ENCODE assay signal across 19 cellular contexts in genomic region chr14:104773505-104774452, GRCh38. TPM values are rescaled to one million over a fixed set of nuclear protein-coding genes. Genes with fewer than 3 reads are reported as not detected.
DNase-seq lines count a peak whose midpoint lies in the region; ATAC-seq, FAIRE-seq and TF ChIP-seq lines count a peak whose summit lies in the region.
"Had no signal": no experiment of that assay in that cellular context is flagged by ENCODE, and none has a peak within 500 bp of the region (broad histone marks: within the 10 kb centered on the region; RNA-seq: fewer than 3 reads in every experiment).

No MANE protein-coding gene starts in this region.

- no peak overlapping the region for H2BK15ac ChIP-seq in mesendoderm (replicated peaks; ENCODE audit: low read depth)

- in situ Hi-C loops in GM12878 (cut with MboI), result no loop called here

- no peaks in the 10 kb centered on the region for H3K27me3 Mint-ChIP-seq in activated T-cell treated with anti-CD3 and anti-CD28 coated beads, Interleukin-2, amount 50 U/mL, for 4 hours (ENCODE audit: low read depth)
- no peaks in the 10 kb centered on the region for H3K27me3 Mint-ChIP-seq in activated T-helper 1 cell treated with anti-CD3 and anti-CD28 coated beads, Interleukin-12 subunit alpha, Interleukin-12 subunit beta, Interleukin-2, Interleukin-4 antibody, amounts not matched to agents 30 ng/mL and 10 ng/mL and 1 ng/mL, durations not matched to agents 14 hours and 24 hours and 36 hours (ENCODE audit: insufficient read depth)

- H3K9ac ChIP-seq in GM12878 (ENCODE audit: control insufficient read depth, insufficient read depth, low read length) (no peak overlapping the region), mesendoderm (ENCODE audit: low read length) (no peak overlapping the region)
- H3K9ac ChIP-seq: BLaER1 treated with 17β-estradiol and CSF1 and Interleukin-3, amounts not matched to agents 10 nM and 100 nM had no signal

- H3K36me3 Mint-ChIP-seq in activated T-cell treated with anti-CD3 and anti-CD28 coated beads, Interleukin-2, amount 50 U/mL, for 4 hours (ENCODE audit: insufficient read depth), result peaks cover 22% of the 10 kb centered on the region
- H3K36me3 Mint-ChIP-seq in activated T-helper 1 cell treated with anti-CD3 and anti-CD28 coated beads, Interleukin-12 subunit alpha, Interleukin-12 subunit beta, Interleukin-2, Interleukin-4 antibody, amounts not matched to agents 30 ng/mL and 10 ng/mL and 1 ng/mL, durations not matched to agents 14 hours and 24 hours and 36 hours (ENCODE audit: low read depth), result peaks cover 14% of the 10 kb centered on the region

- H2BK5ac ChIP-seq in mesendoderm (ENCODE audit: low read length), result no peak overlapping the region

- H3K36me3 ChIP-seq in H7 (replicated peaks; ENCODE audit: control insufficient read depth, insufficient read depth, low read length), result peaks cover 16% of the 10 kb centered on the region
- peaks cover 5 to 26% of the 10 kb centered on the region in 2 experiments; a peak in 3 of 4 replicates for H3K36me3 ChIP-seq in GM12878 (ENCODE audit: control insufficient read depth in 2 of 2, insufficient read depth in 2 of 2, low read length in 1 of 2)
- H3K36me3 ChIP-seq in pancreas, result peaks cover 0 to 6% (median 0%) of the 10 kb centered on the region in 3 donors
- peaks cover 14% of the 10 kb centered on the region for H3K36me3 ChIP-seq in mesendoderm (ENCODE audit: control insufficient read depth, insufficient read depth, low read length)

- POLR2A ChIA-PET in GM12878 (lab: Charles Lee), result no interaction called here

- H3K4ac ChIP-seq in mesendoderm (ENCODE audit: low read depth, low read length), result no peak overlapping the region

- H3K23ac ChIP-seq in mesendoderm (ENCODE audit: low read length), result no peak overlapping the region

- intact Hi-C loops in GM12878 (cut with micrococcal nuclease; ENCODE audit: unreplicated experiment), result no loop called here
- intact Hi-C loops in pancreas (cut with DNase I), result loop anchor here in 1 of 3 donors (5.0 kb wide), 1 partner anchor 49 kb away; no protein-coding TSS in a partner anchor
- intact Hi-C loops in activated T-helper 1 cell treated with anti-CD3 and anti-CD28 coated beads, Interleukin-12 subunit alpha, Interleukin-12 subunit beta, Interleukin-2, Interleukin-4 antibody, amounts not matched to agents 30 ng/mL and 10 ng/mL and 1 ng/mL, durations not matched to agents 14 hours and 24 hours and 36 hours (cut with micrococcal nuclease), result no loop called here

- H2AFZ ChIP-seq in GM12878 (ENCODE audit: control insufficient read depth, low read depth, low read length), result no peak overlapping the region

- H4K8ac ChIP-seq in mesendoderm (ENCODE audit: low read depth, low read length), result no peak overlapping the region

- H3K27ac Mint-ChIP-seq in activated T-helper 1 cell treated with anti-CD3 and anti-CD28 coated beads, Interleukin-12 subunit alpha, Interleukin-12 subunit beta, Interleukin-2, Interleukin-4 antibody, amounts not matched to agents 30 ng/mL and 10 ng/mL and 1 ng/mL, durations not matched to agents 14 hours and 24 hours and 36 hours, result no peak overlapping the region

- H3K27me3 ChIP-seq in H7 (ENCODE audit: control insufficient read depth, insufficient read depth, low read length), result no peaks in the 10 kb centered on the region
- H3K27me3 ChIP-seq in GM12878 (replicated peaks in 1 of 2; ENCODE audit: control insufficient read depth in 2 of 2, insufficient read depth in 2 of 2, low read length in 1 of 2), result no peaks in the 10 kb centered on the region
- no peaks in the 10 kb centered on the region for H3K27me3 ChIP-seq in pancreas
- no peaks in the 10 kb centered on the region for H3K27me3 ChIP-seq in mesendoderm (ENCODE audit: insufficient read depth, low read length, poor library complexity)
- H3K27me3 ChIP-seq: BLaER1 treated with 17β-estradiol and CSF1 and Interleukin-3, amounts not matched to agents 10 nM and 100 nM; left lung; testis had no signal

- 91% methylated on average over 37 of the region's 46 CpGs for WGBS in GM12878 (ENCODE audit: insufficient coverage, insufficient replicate concordance, low lambda C conversion rate, missing lambda C conversion rate)
- WGBS in pancreas, 2 donors, result 51 to 55% methylated on average over 43 to 46 of the region's 46 CpGs
- WGBS in mesendoderm (ENCODE audit: extremely low coverage, insufficient coverage, low lambda C conversion rate), result no CpG with 5 or more reads among the region's 46 CpGs

- ATAC-seq in GM12878 (no peak), pancreas (peak; percentile 3 to 17 (median 8))
- ATAC-seq in activated T-cell treated with anti-CD3 and anti-CD28 coated beads, Interleukin-2, amount 50 U/mL, for 4 hours, result no peak
- ATAC-seq: K562, left lung, mucosa of descending colon had no signal

- no peak overlapping the region for H2AK5ac ChIP-seq in mesendoderm (ENCODE audit: low read length)

- no peak for TF ChIP-seq RAD21 in GM12878 (IDR thresholded peaks at IDR 0.05; ENCODE audit: insufficient read depth, low read depth, low read length)

- RAD21 ChIA-PET in GM12878 (lab: Charles Lee; ENCODE audit: unreplicated experiment), result no interaction called here

- no peaks in the 10 kb centered on the region for H3K79me1 ChIP-seq in mesendoderm (ENCODE audit: low read length)

- peaks cover 3% of the 10 kb centered on the region for H3K9me3 Mint-ChIP-seq in activated T-cell treated with anti-CD3 and anti-CD28 coated beads, Interleukin-2, amount 50 U/mL, for 4 hours
- peaks cover 5% of the 10 kb centered on the region for H3K9me3 Mint-ChIP-seq in activated T-helper 1 cell treated with anti-CD3 and anti-CD28 coated beads, Interleukin-12 subunit alpha, Interleukin-12 subunit beta, Interleukin-2, Interleukin-4 antibody, amounts not matched to agents 30 ng/mL and 10 ng/mL and 1 ng/mL, durations not matched to agents 14 hours and 24 hours and 36 hours

- H3K4me1 Mint-ChIP-seq in activated T-cell treated with anti-CD3 and anti-CD28 coated beads, Interleukin-2, amount 50 U/mL, for 4 hours (ENCODE audit: low read depth), result peaks cover 3% of the 10 kb centered on the region
- no peaks in the 10 kb centered on the region for H3K4me1 Mint-ChIP-seq in activated T-helper 1 cell treated with anti-CD3 and anti-CD28 coated beads, Interleukin-12 subunit alpha, Interleukin-12 subunit beta, Interleukin-2, Interleukin-4 antibody, amounts not matched to agents 30 ng/mL and 10 ng/mL and 1 ng/mL, durations not matched to agents 14 hours and 24 hours and 36 hours (ENCODE audit: low read depth)

- H3K4me3 Mint-ChIP-seq in activated T-cell treated with anti-CD3 and anti-CD28 coated beads, Interleukin-2, amount 50 U/mL, for 4 hours, result no peak overlapping the region
- no peak overlapping the region for H3K4me3 Mint-ChIP-seq in activated T-helper 1 cell treated with anti-CD3 and anti-CD28 coated beads, Interleukin-12 subunit alpha, Interleukin-12 subunit beta, Interleukin-2, Interleukin-4 antibody, amounts not matched to agents 30 ng/mL and 10 ng/mL and 1 ng/mL, durations not matched to agents 14 hours and 24 hours and 36 hours

- H3K4me2 ChIP-seq in GM12878 (ENCODE audit: control insufficient read depth, insufficient read depth), result no peak overlapping the region
- H3K4me2 ChIP-seq in mesendoderm (ENCODE audit: low read length), result no peak overlapping the region
- H3K4me2 ChIP-seq: BLaER1 treated with 17β-estradiol and CSF1 and Interleukin-3, amounts not matched to agents 10 nM and 100 nM had no signal

- H3K56ac ChIP-seq in mesendoderm (ENCODE audit: low read length), result no peak overlapping the region

- TF ChIP-seq CTCF in GM12878 (IDR thresholded peaks at IDR 0.05 in 2 of 3, conservative IDR thresholded peaks at IDR 0.05 in 1 of 3; ENCODE audit: control insufficient read depth in 2 of 3, extremely low read depth in 1 of 3, insufficient read depth in 1 of 3, low read depth in 3 of 3, low read length in 3 of 3) (no peak), pancreas (IDR thresholded peaks at IDR 0.05) (no peak)

- SMC1A ChIA-PET in GM12878 (lab: Charles Lee; ENCODE audit: uncharacterized antibody, unreplicated experiment), result no interaction called here

- CTCF ChIA-PET in GM12878 (lab: Yijun Ruan, JAX), result no interaction called here

- DNase-seq in NCI-H2171 treated with DMSO at 0.1 percent for 48 hours (lab: John Stamatoyannopoulos, UW) (peak; percentile 32), NCI-H2171 (lab: John Stamatoyannopoulos, UW) (no peak), H7 (peak; percentile 77), GM12878 (ENCODE audit: low read depth, low spot score) (no peak), pancreas (peak in 2 of 6 donors; percentile 46 to 82), mesendoderm (no peak)
- no peak for DNase-seq in activated T-cell treated with anti-CD3 and anti-CD28 coated beads, Interleukin-2, amount 50 U/mL, for 4 hours
- no peak for DNase-seq in activated T-helper 1 cell treated with anti-CD3 and anti-CD28 coated beads, Interleukin-12 subunit alpha, Interleukin-12 subunit beta, Interleukin-2, Interleukin-4 antibody, amounts not matched to agents 30 ng/mL and 10 ng/mL and 1 ng/mL, durations not matched to agents 14 hours and 24 hours and 36 hours (ENCODE audit: low spot score)
- DNase-seq: activated CD8-positive, alpha-beta memory T cell treated with anti-CD3 and anti-CD28 coated beads, Interleukin-2, amount 50 U/mL, for 4 hours; activated effector memory CD4-positive, alpha-beta T cell treated with anti-CD3 and anti-CD28 coated beads, Interleukin-2, amount 50 U/mL, for 16 hours; mucosa of descending colon; NCI-H2029 treated with DMSO at 0.1 percent for 48 hours; NCI-H524 treated with DMSO at 0.1 percent for 48 hours; SHP77; testis had no signal

- H3K4me3 ChIP-seq in H7 (ENCODE audit: insufficient read depth, low read depth, low read length), result no peak overlapping the region
- no peak overlapping the region for H3K4me3 ChIP-seq in GM12878
- H3K4me3 ChIP-seq in pancreas, result no peak overlapping the region
- no peak overlapping the region for H3K4me3 ChIP-seq in mesendoderm (ENCODE audit: low read length)
- H3K4me3 ChIP-seq: BLaER1 treated with 17β-estradiol and CSF1 and Interleukin-3, amounts not matched to agents 10 nM and 100 nM; K562; left lung; mucosa of descending colon; testis had no signal

- no peaks in the 10 kb centered on the region; the same call in 1 of the 2 replicates for H3K4me1 ChIP-seq in GM12878 (ENCODE audit: control insufficient read depth, insufficient read depth, low read length)
- peaks cover 13 to 18% (median 14%) of the 10 kb centered on the region in 3 donors for H3K4me1 ChIP-seq in pancreas
- no peaks in the 10 kb centered on the region for H3K4me1 ChIP-seq in mesendoderm (ENCODE audit: control insufficient read depth, low read depth, low read length)

- H3K18ac ChIP-seq in mesendoderm (ENCODE audit: low read length), result no peak overlapping the region

- H2BK120ac ChIP-seq in mesendoderm (ENCODE audit: low read depth, low read length), result no peak overlapping the region

- H3K9me3 ChIP-seq in GM12878 (replicated peaks; ENCODE audit: control insufficient read depth, insufficient read depth, low read length) (no peaks in the 10 kb centered on the region; the same call in 2 of the 3 replicates), pancreas (no peaks in the 10 kb centered on the region)
- H3K9me3 ChIP-seq: mucosa of descending colon, testis had no signal

- H4K5ac ChIP-seq in mesendoderm (ENCODE audit: low read length), result no peak overlapping the region

- no TSS peak for BruUV-seq in GM12878 (replicated peaks; lab: Mats Ljungman, UMichigan)

- peak; percentile 47; the same call in 1 of the 2 replicates for TF ChIP-seq POLR2A in GM12878 (IDR thresholded peaks at IDR 0.05; ENCODE audit: low read depth, low read length)

- no peaks in the 10 kb centered on the region for H3K79me2 ChIP-seq in GM12878 (ENCODE audit: control insufficient read depth, insufficient read depth, low read length)
- no peaks in the 10 kb centered on the region for H3K79me2 ChIP-seq in mesendoderm (ENCODE audit: control insufficient read depth, insufficient read depth, low read length)

- FAIRE-seq in GM12878 (lab: Jason Lieb, UNC) (no peak), pancreas (lab: Jason Lieb, UNC) (no peak)
- FAIRE-seq: D721Med, K562 had no signal

- no peak overlapping the region for H3K27ac ChIP-seq in GM12878 (ENCODE audit: control insufficient read depth, insufficient read depth)
- H3K27ac ChIP-seq in pancreas, result no peak overlapping the region
- H3K27ac ChIP-seq in mesendoderm (ENCODE audit: low read depth, low read length), result no peak overlapping the region
- H3K27ac ChIP-seq: BLaER1 treated with 17β-estradiol and CSF1 and Interleukin-3, amounts not matched to agents 10 nM and 100 nM; left lung; testis had no signal

- no peak for TF ChIP-seq EP300 in GM12878 (IDR thresholded peaks at IDR 0.05; ENCODE audit: borderline replicate concordance in 1 of 2, control insufficient read depth in 1 of 2, low read depth in 2 of 2, low read length in 2 of 2)

- no peaks in the 10 kb centered on the region for H4K20me1 ChIP-seq in GM12878 (ENCODE audit: control insufficient read depth, insufficient read depth)

RNA-seq across cellular contexts. Expression of gene SIVA1, which starts 20.8 kb away (rescaled TPM):
- 206 and 249 TPM in 2 replicates for total RNA-seq in H7 (2014; rRNA removed; shearing (Covaris generic))
- 37.5 and 51.8 TPM in 2 replicates for total RNA-seq in GM12878 (2013; cell fraction: nucleolus; rRNA removed)
- total RNA-seq in GM12878 (2014; rRNA removed), result 182 and 197 TPM in 2 replicates
- 18.8 and 26.6 TPM in 2 replicates for total RNA-seq in GM12878 (2014; rRNA removed; fragmentation: Illumina TruSeq; extraction: Trizol)
- total RNA-seq in GM12878 (2021), result 128 and 137 TPM in 2 replicates
- polyA plus RNA-seq in GM12878 (2011; ENCODE audit: low read depth), result 32.1 TPM
- 29.6 and 75.5 TPM in 2 replicates for polyA plus RNA-seq in GM12878 (2011; rRNA removed)
- 159 and 299 TPM in 2 replicates for polyA plus RNA-seq in GM12878 (2011; cell fraction: cytosol; rRNA removed)
- 166 and 180 TPM in 2 replicates for polyA plus RNA-seq in GM12878 (2011; cell fraction: nucleus; rRNA removed)
- polyA plus RNA-seq in GM12878 (2012), result 63.7 and 67.4 TPM in 2 replicates
- 4.0 and 7.6 TPM in 2 replicates for polyA plus RNA-seq in GM12878 (2014; fragmentation: Illumina TruSeq; extraction: Trizol)
- polyA plus RNA-seq in GM12878 (2014; fragmentation: Nextera tagmentation; extraction: Ambion mirVana), result 10 to 100 TPM in 1 of 2 experiments, 1 to 10 TPM in 1; 4.6 to 30.6 TPM
- polyA plus RNA-seq in GM12878 (2014; rRNA removed), result 173 and 207 TPM in 2 replicates
- polyA plus RNA-seq in GM12878 (2016; fragmentation: Nextera tagmentation; extraction: Ambion mirVana), result 100 to 1,000 TPM; 270 to 282 TPM
- 23.3 and 46.5 TPM in 2 replicates for polyA minus RNA-seq in GM12878 (2011; rRNA and poly(A)+ RNA removed)
- 29.1 and 29.4 TPM in 2 replicates for polyA minus RNA-seq in GM12878 (2011; cell fraction: cytosol; rRNA and poly(A)+ RNA removed)
- 18.7 and 28.8 TPM in 2 replicates for polyA minus RNA-seq in GM12878 (2011; cell fraction: nucleus; rRNA and poly(A)+ RNA removed)
- total RNA-seq in pancreas, result 10 to 100 TPM; 29.1 to 54.6 (median 38.8) TPM
- polyA plus RNA-seq in pancreas, result 100 to 1,000 TPM in 1 of 2 donors, 10 to 100 TPM in 1; 76.3 to 136 TPM
- 100 to 1,000 TPM; 135 to 157 (median 149) TPM for total RNA-seq in activated T-cell treated with anti-CD3 and anti-CD28 coated beads, Interleukin-2, amount 50 U/mL, for 4 hours
- total RNA-seq in activated T-helper 1 cell treated with anti-CD3 and anti-CD28 coated beads, Interleukin-12 subunit alpha, Interleukin-12 subunit beta, Interleukin-2, Interleukin-4 antibody, amounts not matched to agents 30 ng/mL and 10 ng/mL and 1 ng/mL, durations not matched to agents 14 hours and 24 hours and 36 hours, result 111 and 113 TPM in 2 replicates
- polyA plus RNA-seq in mesendoderm (2013, experiment 1 of 2), result 151 TPM
- polyA plus RNA-seq in mesendoderm (2013, experiment 2 of 2), result 147 TPM

RNA-seq across cellular contexts. Expression of gene AKT1, which starts 21.8 kb away (rescaled TPM):
- total RNA-seq in H7 (2014; rRNA removed; shearing (Covaris generic)), result 152 and 165 TPM in 2 replicates
- 49.2 and 56.5 TPM in 2 replicates for total RNA-seq in GM12878 (2013; cell fraction: nucleolus; rRNA removed)
- total RNA-seq in GM12878 (2014; rRNA removed), result 70.8 and 83.6 TPM in 2 replicates
- total RNA-seq in GM12878 (2014; rRNA removed; fragmentation: Illumina TruSeq; extraction: Trizol), result 55.9 and 62.4 TPM in 2 replicates
- total RNA-seq in GM12878 (2021), result 102 and 110 TPM in 2 replicates
- 19.1 TPM for polyA plus RNA-seq in GM12878 (2011; ENCODE audit: low read depth)
- polyA plus RNA-seq in GM12878 (2011; rRNA removed), result 44.8 and 70.3 TPM in 2 replicates
- polyA plus RNA-seq in GM12878 (2011; cell fraction: cytosol; rRNA removed), result 99.2 and 131 TPM in 2 replicates
- 234 and 307 TPM in 2 replicates for polyA plus RNA-seq in GM12878 (2011; cell fraction: nucleus; rRNA removed)
- polyA plus RNA-seq in GM12878 (2012), result 50.8 and 57.6 TPM in 2 replicates
- 19.3 and 55.4 TPM in 2 replicates for polyA plus RNA-seq in GM12878 (2014; fragmentation: Illumina TruSeq; extraction: Trizol)
- 1 to 10 TPM in 1 of 2 experiments, under 1 TPM in 1; 0.63 to 1.4 TPM for polyA plus RNA-seq in GM12878 (2014; fragmentation: Nextera tagmentation; extraction: Ambion mirVana)
- polyA plus RNA-seq in GM12878 (2014; rRNA removed), result 92.3 and 101 TPM in 2 replicates
- polyA plus RNA-seq in GM12878 (2016; fragmentation: Nextera tagmentation; extraction: Ambion mirVana), result 1 to 10 TPM; 9.0 to 9.2 TPM
- polyA minus RNA-seq in GM12878 (2011; rRNA and poly(A)+ RNA removed), result 64.3 and 96.2 TPM in 2 replicates
- polyA minus RNA-seq in GM12878 (2011; cell fraction: cytosol; rRNA and poly(A)+ RNA removed), result 42.0 and 48.6 TPM in 2 replicates
- polyA minus RNA-seq in GM12878 (2011; cell fraction: nucleus; rRNA and poly(A)+ RNA removed), result 23.0 and 34.0 TPM in 2 replicates
- total RNA-seq in pancreas, result 100 to 1,000 TPM in 1 of 6 donors, 10 to 100 TPM in 5; 70.0 to 102 (median 79.7) TPM
- polyA plus RNA-seq in pancreas, result 100 to 1,000 TPM in 1 of 2 donors, 10 to 100 TPM in 1; 84.7 to 106 TPM
- 100 to 1,000 TPM; 107 to 124 (median 116) TPM for total RNA-seq in activated T-cell treated with anti-CD3 and anti-CD28 coated beads, Interleukin-2, amount 50 U/mL, for 4 hours
- total RNA-seq in activated T-helper 1 cell treated with anti-CD3 and anti-CD28 coated beads, Interleukin-12 subunit alpha, Interleukin-12 subunit beta, Interleukin-2, Interleukin-4 antibody, amounts not matched to agents 30 ng/mL and 10 ng/mL and 1 ng/mL, durations not matched to agents 14 hours and 24 hours and 36 hours, result 137 and 140 TPM in 2 replicates
- 32.4 TPM for polyA plus RNA-seq in mesendoderm (2013, experiment 1 of 2)
- polyA plus RNA-seq in mesendoderm (2013, experiment 2 of 2), result 32.3 TPM

RNA-seq across cellular contexts. Expression of gene ZBTB42, which starts 27.1 kb away (rescaled TPM):
- total RNA-seq in H7 (2014; rRNA removed; shearing (Covaris generic)), result 9.1 and 9.5 TPM in 2 replicates
- total RNA-seq in GM12878 (2013; cell fraction: nucleolus; rRNA removed), result 1.8 and 3.7 TPM in 2 replicates
- total RNA-seq in GM12878 (2014; rRNA removed) (0.33 and 0.68 TPM in 2 replicates), GM12878 (2014; rRNA removed; fragmentation: Illumina TruSeq; extraction: Trizol) (0.46 and 0.54 TPM in 2 replicates), GM12878 (2021) (1.2 and 1.3 TPM in 2 replicates), pancreas (10 to 100 TPM in 1 of 6 donors, 1 to 10 TPM in 5; 7.8 to 10.8 (median 8.5) TPM)
- 0.07 TPM for polyA plus RNA-seq in GM12878 (2011; ENCODE audit: low read depth)
- polyA plus RNA-seq in GM12878 (2011; rRNA removed) (0.10 and 0.22 TPM in 2 replicates), GM12878 (2014; fragmentation: Illumina TruSeq; extraction: Trizol) (0.13 TPM in 1 of 2 replicates, not detected in the other), GM12878 (2014; fragmentation: Nextera tagmentation; extraction: Ambion mirVana) (under 1 TPM in 1 of 2 experiments, not detected in 1; 0.05 TPM), GM12878 (2014; rRNA removed) (0.51 and 0.94 TPM in 2 replicates), GM12878 (2016; fragmentation: Nextera tagmentation; extraction: Ambion mirVana) (under 1 TPM in 1 of 2 experiments, not detected in 1; 0.23 TPM), pancreas (1 to 10 TPM; 4.1 to 7.6 TPM)
- 0.36 and 0.38 TPM in 2 replicates for polyA plus RNA-seq in GM12878 (2011; cell fraction: cytosol; rRNA removed)
- 0.61 and 0.97 TPM in 2 replicates for polyA plus RNA-seq in GM12878 (2011; cell fraction: nucleus; rRNA removed)
- 0.27 and 0.28 TPM in 2 replicates for polyA plus RNA-seq in GM12878 (2012)
- 0.44 and 1.7 TPM in 2 replicates for polyA minus RNA-seq in GM12878 (2011; rRNA and poly(A)+ RNA removed)
- 0.53 TPM in 1 of 2 replicates, not detected in the other for polyA minus RNA-seq in GM12878 (2011; cell fraction: cytosol; rRNA and poly(A)+ RNA removed)
- 2.9 and 3.4 TPM in 2 replicates for polyA minus RNA-seq in GM12878 (2011; cell fraction: nucleus; rRNA and poly(A)+ RNA removed)
- total RNA-seq in activated T-cell treated with anti-CD3 and anti-CD28 coated beads, Interleukin-2, amount 50 U/mL, for 4 hours, result 1 to 10 TPM; 3.6 to 4.1 (median 4.0) TPM
- 5.9 and 6.1 TPM in 2 replicates for total RNA-seq in activated T-helper 1 cell treated with anti-CD3 and anti-CD28 coated beads, Interleukin-12 subunit alpha, Interleukin-12 subunit beta, Interleukin-2, Interleukin-4 antibody, amounts not matched to agents 30 ng/mL and 10 ng/mL and 1 ng/mL, durations not matched to agents 14 hours and 24 hours and 36 hours
- polyA plus RNA-seq in mesendoderm (2013, experiment 1 of 2), result 0.67 TPM
- 0.73 TPM for polyA plus RNA-seq in mesendoderm (2013, experiment 2 of 2)

RNA-seq across cellular contexts. Expression of gene ADSS1, which starts 49.8 kb away (rescaled TPM):
- 10.3 and 11.2 TPM in 2 replicates for total RNA-seq in H7 (2014; rRNA removed; shearing (Covaris generic))
- total RNA-seq in GM12878 (2013; cell fraction: nucleolus; rRNA removed), result 0.96 TPM in 1 of 2 replicates, not detected in the other
- total RNA-seq in GM12878 (2014; rRNA removed) (not detected in 2 replicates), GM12878 (2014; rRNA removed; fragmentation: Illumina TruSeq; extraction: Trizol) (not detected in 2 replicates), GM12878 (2021) (0.28 TPM in 1 of 2 replicates, not detected in the other), pancreas (1 to 10 TPM; 3.5 to 6.4 (median 5.0) TPM)
- polyA plus RNA-seq in GM12878 (2011; ENCODE audit: low read depth), result not detected
- polyA plus RNA-seq in GM12878 (2011; rRNA removed) (0.19 and 0.39 TPM in 2 replicates), GM12878 (2014; fragmentation: Illumina TruSeq; extraction: Trizol) (0.12 TPM in 1 of 2 replicates, not detected in the other), GM12878 (2014; fragmentation: Nextera tagmentation; extraction: Ambion mirVana) (under 1 TPM in 1 of 2 experiments, not detected in 1; 0.11 TPM), GM12878 (2014; rRNA removed) (0.45 TPM in 1 of 2 replicates, not detected in the other), GM12878 (2016; fragmentation: Nextera tagmentation; extraction: Ambion mirVana) (not detected), pancreas (1 to 10 TPM; 6.7 to 6.8 TPM)
- polyA plus RNA-seq in GM12878 (2011; cell fraction: cytosol; rRNA removed), result 0.08 and 0.21 TPM in 2 replicates
- polyA plus RNA-seq in GM12878 (2011; cell fraction: nucleus; rRNA removed), result 0.87 and 1.3 TPM in 2 replicates
- polyA plus RNA-seq in GM12878 (2012), result 0.22 and 0.65 TPM in 2 replicates
- 0.10 TPM in 1 of 2 replicates, not detected in the other for polyA minus RNA-seq in GM12878 (2011; rRNA and poly(A)+ RNA removed)
- not detected in 2 replicates for polyA minus RNA-seq in GM12878 (2011; cell fraction: cytosol; rRNA and poly(A)+ RNA removed)
- polyA minus RNA-seq in GM12878 (2011; cell fraction: nucleus; rRNA and poly(A)+ RNA removed), result 0.38 TPM in 1 of 2 replicates, not detected in the other
- 1 to 10 TPM in 1 of 3 donors, under 1 TPM in 2; 0.66 to 1.2 (median 0.69) TPM for total RNA-seq in activated T-cell treated with anti-CD3 and anti-CD28 coated beads, Interleukin-2, amount 50 U/mL, for 4 hours
- total RNA-seq in activated T-helper 1 cell treated with anti-CD3 and anti-CD28 coated beads, Interleukin-12 subunit alpha, Interleukin-12 subunit beta, Interleukin-2, Interleukin-4 antibody, amounts not matched to agents 30 ng/mL and 10 ng/mL and 1 ng/mL, durations not matched to agents 14 hours and 24 hours and 36 hours, result 1.1 and 1.2 TPM in 2 replicates
- 2.0 TPM for polyA plus RNA-seq in mesendoderm (2013, experiment 1 of 2)
- 2.1 TPM for polyA plus RNA-seq in mesendoderm (2013, experiment 2 of 2)

Comparison
In these comparisons a context has a peak if more than half of its experiments do, and no peak if none do; other contexts are left out.
1. DNase-seq: peak in NCI-H2171 treated with DMSO at 0.1 percent for 48 hours (single experiment) and H7 (single experiment); none in NCI-H2171 (single experiment), GM12878 (single experiment), activated T-cell treated with anti-CD3 and anti-CD28 coated beads, Interleukin-2, amount 50 U/mL, for 4 hours (single experiment), activated T-helper 1 cell treated with anti-CD3 and anti-CD28 coated beads, Interleukin-12 subunit alpha, Interleukin-12 subunit beta, Interleukin-2, Interleukin-4 antibody, amounts not matched to agents 30 ng/mL and 10 ng/mL and 1 ng/mL, durations not matched to agents 14 hours and 24 hours and 36 hours (single experiment) and mesendoderm (single experiment).
2. ATAC-seq: peak in pancreas (4 of 4); none in GM12878 (single experiment) and activated T-cell treated with anti-CD3 and anti-CD28 coated beads, Interleukin-2, amount 50 U/mL, for 4 hours (0 of 2).